1 cellular context compared by ENCODE assay signal in genomic region chr22:46377566-46378498, GRCh38.
TF ChIP-seq lines count a peak whose summit lies in the region.

No MANE protein-coding gene starts in this region.

TF ChIP-seq in HepG2, 621 proteins besides CTCF, POLR2A, EP300 and RAD21 (continued from another document and continues in another):
- TF ChIP-seq KIAA2018 (CRISPR knock-in tag; IDR thresholded peaks at IDR 0.05; ENCODE audit: borderline replicate concordance) (no peak), HES4 (CRISPR knock-in tag; IDR thresholded peaks at IDR 0.05; ENCODE audit: borderline replicate concordance) (no peak), ZNF883 (CRISPR knock-in tag; IDR thresholded peaks at IDR 0.05; ENCODE audit: not compliant biosample characterization) (peak; percentile 43), NPAS2 (CRISPR knock-in tag; IDR thresholded peaks at IDR 0.05; ENCODE audit: borderline replicate concordance) (no peak), MTA3 (CRISPR knock-in tag; IDR thresholded peaks at IDR 0.05) (no peak), XRCC5 (optimal IDR thresholded peaks at IDR 0.05; ENCODE audit: low read length) (peak; percentile 65), MYPOP (CRISPR knock-in tag; IDR thresholded peaks at IDR 0.05) (no peak; the same call in 1 of the 2 replicates), ZBTB2 (CRISPR knock-in tag; IDR thresholded peaks at IDR 0.05; ENCODE audit: low read depth) (no peak), ZNF121 (CRISPR knock-in tag; IDR thresholded peaks at IDR 0.05) (0 out of 2 replicates have a peak, but pooled peaks have one; percentile 43), ZNF296 (CRISPR knock-in tag; conservative IDR thresholded peaks at IDR 0.05) (peak; percentile 74; the same call in 1 of the 2 replicates), ZNF570 (CRISPR knock-in tag; IDR thresholded peaks at IDR 0.05; ENCODE audit: borderline replicate concordance) (no peak), ZNF44 (CRISPR knock-in tag; IDR thresholded peaks at IDR 0.05) (0 out of 2 replicates have a peak, but pooled peaks have one; percentile 35), TAF15 (IDR thresholded peaks at IDR 0.05; ENCODE audit: low read depth, low read length, poor library complexity, severe bottlenecking) (peak; percentile 61), ZNF644 (CRISPR knock-in tag; IDR thresholded peaks at IDR 0.05; ENCODE audit: low read depth) (no peak), GRHL1 (CRISPR knock-in tag; conservative IDR thresholded peaks at IDR 0.05) (no peak), BRF2 (CRISPR knock-in tag; IDR thresholded peaks at IDR 0.05) (no peak), ZNF160 (CRISPR knock-in tag; IDR thresholded peaks at IDR 0.05) (no peak), IRF1 (CRISPR knock-in tag; IDR thresholded peaks at IDR 0.05; ENCODE audit: low read depth) (no peak), GTF2F1 (IDR thresholded peaks at IDR 0.05; ENCODE audit: low read length) (no peak), PAF1 (CRISPR knock-in tag; IDR thresholded peaks at IDR 0.05) (no peak), GZF1 (CRISPR knock-in tag; IDR thresholded peaks at IDR 0.05) (no peak), IKZF1 (IDR thresholded peaks at IDR 0.05) (no peak), TMF1 (CRISPR knock-in tag; IDR thresholded peaks at IDR 0.05; ENCODE audit: low read depth) (no peak), TFDP1 (CRISPR knock-in tag; IDR thresholded peaks at IDR 0.05; ENCODE audit: borderline replicate concordance) (peak; percentile 60; the same call in 1 of the 2 replicates), ZNF777 (CRISPR knock-in tag; IDR thresholded peaks at IDR 0.05) (peak; percentile 73), ZNF354B (CRISPR knock-in tag; IDR thresholded peaks at IDR 0.05) (0 out of 2 replicates have a peak, but pooled peaks have one; percentile 21), CBX2 (IDR thresholded peaks at IDR 0.05; ENCODE audit: low read depth, low read length) (no peak), CBX2 (CRISPR knock-in tag; IDR thresholded peaks at IDR 0.05; ENCODE audit: low read depth) (no peak), HINFP (CRISPR knock-in tag; IDR thresholded peaks at IDR 0.05; ENCODE audit: low read depth) (peak; percentile 20; the same call in 1 of the 2 replicates), MXD1 (CRISPR knock-in tag; IDR thresholded peaks at IDR 0.05) (peak; percentile 73; the same call in 1 of the 2 replicates), ZNF879 (CRISPR knock-in tag; IDR thresholded peaks at IDR 0.05) (peak; percentile 55; the same call in 1 of the 2 replicates), ZNF232 (CRISPR knock-in tag; IDR thresholded peaks at IDR 0.05; ENCODE audit: borderline replicate concordance) (peak; percentile 71; the same call in 1 of the 2 replicates), IRF9 (CRISPR knock-in tag; IDR thresholded peaks at IDR 0.05; ENCODE audit: borderline replicate concordance) (no peak), MED1 (CRISPR knock-in tag; IDR thresholded peaks at IDR 0.05) (peak; percentile 77)
